2 cellular contexts compared by ENCODE assay signal in the genomic region with DNA sequence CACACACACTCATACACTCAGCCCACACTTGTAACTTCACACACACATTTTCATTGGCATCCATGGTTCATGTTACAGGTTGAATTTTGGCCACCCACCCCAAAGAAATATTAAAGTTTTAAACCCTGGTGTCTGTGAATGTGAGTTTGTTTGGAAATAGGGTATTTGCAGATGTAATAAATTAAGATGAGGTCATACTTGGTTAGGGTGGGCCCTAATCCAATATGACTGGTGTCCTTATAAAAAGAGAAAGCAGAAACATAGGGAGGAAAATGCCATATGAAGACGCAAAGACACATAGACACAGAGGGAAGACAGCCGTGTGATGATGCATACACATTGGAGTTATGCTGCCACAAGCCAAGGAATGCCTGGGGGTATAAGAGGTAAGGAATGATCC.
TF ChIP-seq lines count a peak whose summit lies in the region.

No MANE protein-coding gene starts in this region.

TF ChIP-seq in HepG2, 621 proteins besides CTCF, POLR2A, EP300 and RAD21:
- no peak for TF ChIP-seq ZNF468 (CRISPR knock-in tag; IDR thresholded peaks at IDR 0.05)
- TF ChIP-seq RAD51 (IDR thresholded peaks at IDR 0.05; ENCODE audit: borderline replicate concordance): no peak
- peak; percentile 78 for TF ChIP-seq ATF7 (IDR thresholded peaks at IDR 0.05)
- no peak for TF ChIP-seq ATF7 (CRISPR knock-in tag; IDR thresholded peaks at IDR 0.05)
- TF ChIP-seq, protein P1, sequence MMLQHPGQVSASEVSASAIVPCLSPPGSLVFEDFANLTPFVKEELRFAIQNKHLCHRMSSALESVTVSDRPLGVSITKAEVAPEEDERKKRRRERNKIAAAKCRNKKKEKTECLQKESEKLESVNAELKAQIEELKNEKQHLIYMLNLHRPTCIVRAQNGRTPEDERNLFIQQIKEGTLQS (CRISPR knock-in tag; IDR thresholded peaks at IDR 0.05): no peak

TF ChIP-seq in HEK293, 187 proteins besides CTCF, POLR2A, EP300 and RAD21:
- no peak for TF ChIP-seq ZNF837 (tag by site-specific recombination; IDR thresholded peaks at IDR 0.05)
- TF ChIP-seq, protein P2, sequence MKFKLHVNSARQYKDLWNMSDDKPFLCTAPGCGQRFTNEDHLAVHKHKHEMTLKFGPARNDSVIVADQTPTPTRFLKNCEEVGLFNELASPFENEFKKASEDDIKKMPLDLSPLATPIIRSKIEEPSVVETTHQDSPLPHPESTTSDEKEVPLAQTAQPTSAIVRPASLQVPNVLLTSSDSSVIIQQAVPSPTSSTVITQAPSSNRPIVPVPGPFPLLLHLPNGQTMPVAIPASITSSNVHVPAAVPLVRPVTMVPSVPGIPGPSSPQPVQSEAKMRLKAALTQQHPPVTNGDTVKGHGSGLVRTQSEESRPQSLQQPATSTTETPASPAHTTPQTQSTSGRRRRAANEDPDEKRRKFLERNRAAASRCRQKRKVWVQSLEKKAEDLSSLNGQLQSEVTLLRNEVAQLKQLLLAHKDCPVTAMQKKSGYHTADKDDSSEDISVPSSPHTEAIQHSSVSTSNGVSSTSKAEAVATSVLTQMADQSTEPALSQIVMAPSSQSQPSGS (tag by site-specific recombination; IDR thresholded peaks at IDR 0.05; ENCODE audit: low read depth): peak; percentile 71; the same call in 1 of the 2 replicates
TF ChIP-seq in HEK293: peak in this region for 1.
